Comparison of ENCODE assay signal across 1 cellular context in genomic region chr12:5439333-5439732, GRCh38.
TF ChIP-seq lines count a peak whose summit lies in the region.

No MANE protein-coding gene starts in this region.

TF ChIP-seq in IMR-90, 13 proteins besides CTCF, POLR2A, EP300 and RAD21 (continued from another document):
- TF ChIP-seq ELK1 (IDR thresholded peaks at IDR 0.05; ENCODE audit: borderline replicate concordance, low read depth, low read length) (no peak), MAFK (IDR thresholded peaks at IDR 0.05; ENCODE audit: low read depth, low read length) (no peak), CEBPB (IDR thresholded peaks at IDR 0.05; ENCODE audit: low read depth, low read length) (no peak)
